ENCODE assay signal across 8 cellular contexts in the genomic region with DNA sequence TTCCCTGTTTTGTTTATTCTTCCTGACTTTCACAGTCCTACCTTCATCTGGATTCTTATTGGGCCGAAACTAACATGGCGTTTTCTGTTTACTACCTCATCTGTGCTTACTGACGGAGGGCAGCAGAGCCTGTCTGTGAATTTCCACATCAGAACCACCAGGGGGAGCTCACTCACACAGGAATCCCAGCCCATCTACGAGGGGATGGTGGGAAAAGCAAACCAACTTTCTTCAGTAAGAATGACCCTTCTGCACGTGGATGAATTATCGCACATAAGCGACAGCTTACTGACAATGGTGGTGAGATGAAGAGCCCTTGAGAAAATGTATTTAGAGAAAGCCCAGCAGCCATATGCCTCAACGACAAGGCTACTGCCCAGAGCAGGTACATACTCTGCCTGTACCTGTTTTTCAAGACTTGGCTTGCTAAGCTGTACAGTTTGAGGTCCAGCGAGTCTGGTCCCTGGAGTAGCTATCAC. TPM values are rescaled to one million over a fixed set of nuclear protein-coding genes. Genes with fewer than 3 reads are reported as not detected.
DNase-seq lines count a peak whose midpoint lies in the region; TF ChIP-seq lines count a peak whose summit lies in the region.

No MANE protein-coding gene starts in this region.

- H3K27me3 Mint-ChIP-seq in neural progenitor cell (ENCODE audit: insufficient read depth, low read depth): no peaks in the 10 kb centered on the region

- H3K4me2 ChIP-seq in neural progenitor cell: no peak overlapping the region

- H3K4me1 ChIP-seq in neural progenitor cell: no peaks in the 10 kb centered on the region
- H3K4me1 ChIP-seq in testis: no peaks in the 10 kb centered on the region

- H3K27ac ChIP-seq in neural progenitor cell (no peak overlapping the region), testis (peak overlapping the region in 1 of 2 donors; percentile 5)

- H3K4me3 ChIP-seq in fibroblast of pulmonary artery (replicated peaks; ENCODE audit: low read depth, low read length): no peak overlapping the region
- H3K4me3 ChIP-seq in neural progenitor cell: no peak overlapping the region
- H3K4me3 ChIP-seq in testis: no peak overlapping the region

- H3K9ac ChIP-seq in neural progenitor cell: no peak overlapping the region

- H3K27me3 ChIP-seq in neural progenitor cell (no peaks in the 10 kb centered on the region), testis (no peaks in the 10 kb centered on the region)

- no peak for TF ChIP-seq POLR2A in testis (IDR thresholded peaks at IDR 0.05)

- H2AFZ ChIP-seq in neural progenitor cell (replicated peaks): no peak overlapping the region

- peak; percentile 93 for TF ChIP-seq CTCF in fibroblast of pulmonary artery (IDR thresholded peaks at IDR 0.05; ENCODE audit: low read length, missing control alignments)
- TF ChIP-seq CTCF in neural progenitor cell (IDR thresholded peaks at IDR 0.05): peak; percentile 97
- TF ChIP-seq CTCF in testis (IDR thresholded peaks at IDR 0.05): peak; percentile 83 to 92 (median 87)

- intact Hi-C loops in testis (cut with DNase I; ENCODE audit: low total_unique reads): no loop called here

- peaks cover 8% of the 10 kb centered on the region for H3F3A ChIP-seq in neural progenitor cell (ENCODE audit: low read depth)

- DNase-seq in AG20443 (ENCODE audit: low spot score) (peak; percentile 84), GM19238 (ENCODE audit: insufficient read length, low spot score) (peak; percentile 37), LHCN-M2 (ENCODE audit: low read depth) (peak; percentile 70), RPMI7951 (ENCODE audit: low read depth) (peak; percentile 65), activated T-helper 1 cell treated with Interleukin-2 at 50 U/mL for 16 hours (ENCODE audit: low read depth) (peak; percentile 24), fibroblast of pulmonary artery (ENCODE audit: low read depth) (peak; percentile 88), neural progenitor cell (ENCODE audit: low spot score) (peak; percentile 76), testis (peak; percentile 72)

- H3K36me3 ChIP-seq in neural progenitor cell (peaks cover 12% of the 10 kb centered on the region), testis (ENCODE audit: low read depth, missing control alignments) (no peaks in the 10 kb centered on the region)

- no peaks in the 10 kb centered on the region for H3K79me2 ChIP-seq in neural progenitor cell (ENCODE audit: low read depth)

- no peaks in the 10 kb centered on the region for H3K4me1 Mint-ChIP-seq in neural progenitor cell

- no peak overlapping the region for H3K27ac Mint-ChIP-seq in neural progenitor cell

- H3K4me3 Mint-ChIP-seq in neural progenitor cell: no peak overlapping the region

- WGBS in testis, 2 donors: 23 to 38% methylated on average over 9 of the region's 9 CpGs

- no peaks in the 10 kb centered on the region for H3K9me3 ChIP-seq in neural progenitor cell (ENCODE audit: low read depth)
- no peaks in the 10 kb centered on the region for H3K9me3 ChIP-seq in testis

- H3K9me3 Mint-ChIP-seq in neural progenitor cell: no peaks in the 10 kb centered on the region

- no peaks in the 10 kb centered on the region for H4K20me1 ChIP-seq in neural progenitor cell (ENCODE audit: low read depth)

- peaks cover 28% of the 10 kb centered on the region for H3K36me3 Mint-ChIP-seq in neural progenitor cell

RNA-seq across cellular contexts. Expression of gene LARGE2, which starts 42.5 kb away (rescaled TPM):
- not detected in 2 replicates for total RNA-seq in LHCN-M2 (2014; rRNA removed)
- not detected for polyA plus RNA-seq in LHCN-M2 (2012)
- 0.12 TPM in 1 of 2 replicates, not detected in the other for total RNA-seq in RPMI7951 (2014; rRNA removed; shearing (Covaris generic))
- total RNA-seq in neural progenitor cell (ENCODE audit: low replicate concordance): 5.0 and 13.4 TPM in 2 replicates
- 1 to 10 TPM; 2.1 to 3.4 TPM for total RNA-seq in testis
- 4.7 TPM for polyA plus RNA-seq in testis (ENCODE audit: insufficient read depth, low read depth, low replicate concordance)

RNA-seq across cellular contexts. Expression of gene PEX16, which starts 47.3 kb away (rescaled TPM):
- 28.1 and 29.1 TPM in 2 replicates for total RNA-seq in LHCN-M2 (2014; rRNA removed)
- polyA plus RNA-seq in LHCN-M2 (2012): 25.2 TPM
- 17.3 and 17.4 TPM in 2 replicates for total RNA-seq in RPMI7951 (2014; rRNA removed; shearing (Covaris generic))
- total RNA-seq in neural progenitor cell (ENCODE audit: low replicate concordance): 11.6 and 26.5 TPM in 2 replicates
- 10 to 100 TPM; 40.2 to 42.0 TPM for total RNA-seq in testis
- polyA plus RNA-seq in testis (ENCODE audit: insufficient read depth, low read depth, low replicate concordance): 41.4 TPM

RNA-seq across cellular contexts. Expression of gene FREY1, which starts 57.9 kb away (rescaled TPM):
- total RNA-seq in LHCN-M2 (2014; rRNA removed): 0.63 TPM in 1 of 2 replicates, not detected in the other
- polyA plus RNA-seq in LHCN-M2 (2012): 0.16 TPM
- total RNA-seq in RPMI7951 (2014; rRNA removed; shearing (Covaris generic)): not detected in 2 replicates
- total RNA-seq in neural progenitor cell (ENCODE audit: low replicate concordance): 0.99 TPM in 1 of 2 replicates, not detected in the other
- 10 to 100 TPM; 19.2 to 22.7 TPM for total RNA-seq in testis
- polyA plus RNA-seq in testis (ENCODE audit: insufficient read depth, low read depth, low replicate concordance): 59.2 TPM

Comparison
In these comparisons a context has a peak if more than half of its experiments do, and no peak if none do; other contexts are left out.
1. DNase-seq: peak in every context shown above with its lines; median percentile 88 in fibroblast of pulmonary artery; 84 in AG20443; 76 in neural progenitor cell; 72 in testis; 70 in LHCN-M2; 65 in RPMI7951; 37 in GM19238; 24 in activated T-helper 1 cell treated with Interleukin-2 at 50 U/mL for 16 hours.
2. RNA of gene FREY1, which starts 57.9 kb away (total RNA-seq): 19.2 to 22.7 TPM in testis; 0.63 TPM in LHCN-M2, not detected in RPMI7951 and 0.99 TPM in neural progenitor cell; every median in the first group is over 10 times any median in the second.
3. Peak in every context shown above with its lines, with median percentiles within 50 percentile points of each other: CTCF ChIP-seq.